ENCODE assay signal across 2 cellular contexts in genomic region chr2:96052632-96053031, GRCh38. TPM values are rescaled to one million over a fixed set of nuclear protein-coding genes. Genes with fewer than 3 reads are reported as not detected.
"Had no signal": no experiment of that assay in that cellular context is flagged by ENCODE, and none has a peak within 500 bp of the region (broad histone marks: within the 10 kb centered on the region; RNA-seq: fewer than 3 reads in every experiment).

No MANE protein-coding gene starts in this region.

RNA-seq across cellular contexts. Expression of gene GPAT2, which starts 17.9 kb away (rescaled TPM):
- total RNA-seq: HepG2, HT1080 had no signal
- polyA plus RNA-seq: HepG2 had no signal
